Comparison of ENCODE assay signal across 7 cellular contexts in genomic region chr3:69161587-69162196, GRCh38. TPM values are rescaled to one million over a fixed set of nuclear protein-coding genes. Genes with fewer than 3 reads are reported as not detected.
DNase-seq lines count a peak whose midpoint lies in the region; ATAC-seq and TF ChIP-seq lines count a peak whose summit lies in the region.

No MANE protein-coding gene starts in this region.

- peak overlapping the region in 1 of 2 donors; percentile 51 for H3K4me3 Mint-ChIP-seq in activated T-cell treated with anti-CD3 and anti-CD28 coated beads, Interleukin-2, amount 50 U/mL, for 72 hours

- ATAC-seq in activated T-cell treated with anti-CD3 and anti-CD28 coated beads, Interleukin-2, amount 50 U/mL, for 72 hours (replicated peaks in 1 of 2), result peak; percentile 44 to 54
- peak; percentile 46 for ATAC-seq in gastroesophageal sphincter
- no peak for ATAC-seq in GM21447 (IDR thresholded peaks at IDR 0.05; ENCODE audit: unreplicated experiment)

- no peaks in the 10 kb centered on the region for H3K9me3 ChIP-seq in GM23248 (ENCODE audit: low read depth)
- H3K9me3 ChIP-seq in gastroesophageal sphincter, result no peaks in the 10 kb centered on the region
- H3K9me3 ChIP-seq in ovary, result no peaks in the 10 kb centered on the region

- no peaks in the 10 kb centered on the region for H4K20me1 ChIP-seq in GM23248 (ENCODE audit: insufficient read depth)

- peak overlapping the region; percentile 11 for H3K27ac Mint-ChIP-seq in activated T-cell treated with anti-CD3 and anti-CD28 coated beads, Interleukin-2, amount 50 U/mL, for 72 hours

- no peaks in the 10 kb centered on the region for H3K4me1 ChIP-seq in GM23248 (ENCODE audit: insufficient read depth)
- no peaks in the 10 kb centered on the region for H3K4me1 ChIP-seq in gastroesophageal sphincter
- no peaks in the 10 kb centered on the region for H3K4me1 ChIP-seq in ovary (ENCODE audit: insufficient read depth)

- H3K9me2 ChIP-seq in GM23248 (ENCODE audit: insufficient read depth), result no peaks in the 10 kb centered on the region

- H3K9ac ChIP-seq in GM23248, result no peak overlapping the region

- H3K9me3 Mint-ChIP-seq in activated T-cell treated with anti-CD3 and anti-CD28 coated beads, Interleukin-2, amount 50 U/mL, for 72 hours, result no peaks in the 10 kb centered on the region

- H3K36me3 Mint-ChIP-seq in activated T-cell treated with anti-CD3 and anti-CD28 coated beads, Interleukin-2, amount 50 U/mL, for 72 hours (ENCODE audit: insufficient read depth in 2 of 2), result no peaks in the 10 kb centered on the region

- no peak overlapping the region for H2AFZ ChIP-seq in GM23248

- peaks cover 9% of the 10 kb centered on the region for H3K27me3 ChIP-seq in GM23248 (replicated peaks; ENCODE audit: insufficient read depth)
- no peaks in the 10 kb centered on the region for H3K27me3 ChIP-seq in gastroesophageal sphincter
- H3K27me3 ChIP-seq in ovary, result no peaks in the 10 kb centered on the region

- WGBS in GM23248 (ENCODE audit: low coverage in 1 of 2, low lambda C conversion rate in 2 of 2, missing lambda C conversion rate in 2 of 2), 2 experiments, result 25% methylated on average over 4 of the region's 4 CpGs
- 22 to 27% methylated on average over 4 of the region's 4 CpGs for WGBS in gastroesophageal sphincter (ENCODE audit: low coverage in 1 of 2), 2 donors
- WGBS in ovary, 3 donors, result 22 to 26% (median 25%) methylated on average over 4 of the region's 4 CpGs

- H3F3A ChIP-seq in GM23248 (ENCODE audit: insufficient read depth), result no peaks in the 10 kb centered on the region

- TF ChIP-seq EP300 in gastroesophageal sphincter (IDR thresholded peaks at IDR 0.05), result no peak
- TF ChIP-seq EP300 in ovary (IDR thresholded peaks at IDR 0.05), result no peak

- in situ Hi-C loops in GM23248 (cut with MboI), result loop anchor here (5.0 to 25.0 kb wide), 3 partner anchors 146 to 501 kb away; no protein-coding TSS in a partner anchor

- H3K36me3 ChIP-seq in GM23248 (ENCODE audit: low read depth) (no peaks in the 10 kb centered on the region), gastroesophageal sphincter (no peaks in the 10 kb centered on the region), ovary (no peaks in the 10 kb centered on the region)

- H3K79me2 ChIP-seq in GM23248 (ENCODE audit: insufficient read depth), result no peaks in the 10 kb centered on the region

- DNase-seq in ELF-1 (ENCODE audit: low read depth, low spot score) (peak; percentile 18), GM23248 (peak; percentile 69), NCI-H2227 treated with DMSO at 0.1 percent for 48 hours (lab: John Stamatoyannopoulos, UW) (peak; percentile 19), ovary (peak in 3 of 5 donors; percentile 11 to 46 (median 35))
- peak; percentile 30 to 43 for DNase-seq in activated T-cell treated with anti-CD3 and anti-CD28 coated beads, Interleukin-2, amount 50 U/mL, for 72 hours

- TF ChIP-seq POLR2A in gastroesophageal sphincter (IDR thresholded peaks at IDR 0.05) (no peak), ovary (IDR thresholded peaks at IDR 0.05) (no peak)

- H3K4me2 ChIP-seq in GM23248 (ENCODE audit: unreplicated experiment), result no peak overlapping the region

- H3K4me3 ChIP-seq in GM23248, result no peak overlapping the region
- H3K4me3 ChIP-seq in gastroesophageal sphincter, result no peak overlapping the region
- H3K4me3 ChIP-seq in ovary, result no peak overlapping the region

- peaks cover 5% of the 10 kb centered on the region for H3K27me3 Mint-ChIP-seq in activated T-cell treated with anti-CD3 and anti-CD28 coated beads, Interleukin-2, amount 50 U/mL, for 72 hours (ENCODE audit: low read depth)

- intact Hi-C loops in ovary (cut with DNase I), result loop anchor here (2.0 to 10.0 kb wide), 7 partner anchors 143 to 511 kb away; no protein-coding TSS in a partner anchor

- H3K4me1 Mint-ChIP-seq in activated T-cell treated with anti-CD3 and anti-CD28 coated beads, Interleukin-2, amount 50 U/mL, for 72 hours (ENCODE audit: low read depth), result peaks cover 23% of the 10 kb centered on the region

- H3K27ac ChIP-seq in GM23248 (no peak overlapping the region), gastroesophageal sphincter (no peak overlapping the region), ovary (no peak overlapping the region)

- TF ChIP-seq CTCF in gastroesophageal sphincter (IDR thresholded peaks at IDR 0.05) (peak; percentile 90 to 96 (median 92)), ovary (IDR thresholded peaks at IDR 0.05) (peak; percentile 71 to 93 (median 88))

RNA-seq across cellular contexts. Expression of gene LMOD3, which starts 39.3 kb away (rescaled TPM):
- total RNA-seq in GM23248 (2014; rRNA removed; shearing (Covaris generic)), result not detected in 2 replicates
- polyA plus RNA-seq in GM23248 (2016; fragmentation: Nextera tagmentation; extraction: Ambion mirVana), result 0.04 TPM in 1 of 2 replicates, not detected in the other
- total RNA-seq in activated T-cell treated with anti-CD3 and anti-CD28 coated beads, Interleukin-2, amount 50 U/mL, for 72 hours, result not detected
- total RNA-seq in gastroesophageal sphincter, result 1 to 10 TPM in 3 of 4 donors, under 1 TPM in 1; 0.99 to 4.0 (median 2.6) TPM
- under 1 TPM in 1 of 7 donors, not detected in 6; 0.10 TPM for total RNA-seq in ovary
- under 1 TPM; 0.13 to 0.36 TPM for polyA plus RNA-seq in ovary

Comparison
In these comparisons a context has a peak if more than half of its experiments do, and no peak if none do; other contexts are left out.
1. DNase-seq: peak in every context shown above with its lines; median percentile 69 in GM23248; 36 in activated T-cell treated with anti-CD3 and anti-CD28 coated beads, Interleukin-2, amount 50 U/mL, for 72 hours; 35 in ovary; 19 in NCI-H2227 treated with DMSO at 0.1 percent for 48 hours; 18 in ELF-1.